11 cellular contexts compared by ENCODE assay signal in genomic region chr14:50676814-50677516, GRCh38. TPM values are rescaled to one million over a fixed set of nuclear protein-coding genes. Genes with fewer than 3 reads are reported as not detected.
DNase-seq lines count a peak whose midpoint lies in the region; ATAC-seq and TF ChIP-seq lines count a peak whose summit lies in the region.
"Had no signal": no experiment of that assay in that cellular context is flagged by ENCODE, and none has a peak within 500 bp of the region (broad histone marks: within the 10 kb centered on the region; RNA-seq: fewer than 3 reads in every experiment).

No MANE protein-coding gene starts in this region.

- BruUV-seq in A673 (replicated peaks; lab: Mats Ljungman, UMichigan) = no TSS peak

- H3K4me1 ChIP-seq in OCI-LY3 (ENCODE audit: low read length) = peaks cover 23% of the 10 kb centered on the region
- H3K4me1 ChIP-seq in lower lobe of right lung = peaks cover 19% of the 10 kb centered on the region
- H3K4me1 ChIP-seq in A673 (ENCODE audit: insufficient read depth, low read length, poor library complexity, severe bottlenecking) = no peaks in the 10 kb centered on the region
- H3K4me1 ChIP-seq: parathyroid adenoma had no signal

- intact Hi-C loops in lower lobe of right lung (cut with DNase I) = no loop called here
- intact Hi-C loops in A673 (cut with micrococcal nuclease; ENCODE audit: unreplicated experiment) = no loop called here

- CTCF ChIA-PET in A673 (lab: Charles Lee) = interaction anchor here (0.5 kb wide), 1 partner anchor 83 kb away, joined by 19 read pairs; no protein-coding TSS in a partner anchor

- H3K9me3 Mint-ChIP-seq in progenitor cell of endocrine pancreas (ENCODE audit: low read depth) = peaks cover 5% of the 10 kb centered on the region

- POLR2A ChIA-PET in A673 (lab: Charles Lee; ENCODE audit: low non-redundant PET) = no interaction called here

- no peak overlapping the region for H3K27ac Mint-ChIP-seq in progenitor cell of endocrine pancreas

- peak overlapping the region; percentile 97 for H3K4me2 ChIP-seq in OCI-LY3 (ENCODE audit: low read length)

- peak overlapping the region; percentile 69 for H3K4me3 ChIP-seq in OCI-LY3 (ENCODE audit: low read length)
- H3K4me3 ChIP-seq in lower lobe of right lung = no peak overlapping the region
- H3K4me3 ChIP-seq in A673 (ENCODE audit: low read depth, low read length, poor library complexity, severe bottlenecking) = no peak overlapping the region

- DNase-seq in CD1c-positive myeloid dendritic cell (ENCODE audit: extremely low spot score) (peak; percentile 27), lower lobe of right lung (no peak), A673 (ENCODE audit: low spot score) (no peak), progenitor cell of endocrine pancreas (ENCODE audit: low spot score, unreplicated experiment) (no peak)
- DNase-seq: activated CD4-positive, alpha-beta T cell treated with anti-CD3 and anti-CD28 coated beads, Interleukin-2, amount 50 U/mL, for 4 hours; NK-92 treated with Interleukin-12 subunit alpha and Interleukin-12 subunit beta, amount 100 ng/mL, for 24 hours had no signal

- H3K27ac ChIP-seq in OCI-LY3 (ENCODE audit: low read length) (peak overlapping the region; percentile 16; the same call in 1 of the 2 replicates), lower lobe of right lung (peak overlapping the region; percentile 18), A673 (ENCODE audit: low read depth, low read length, poor library complexity, severe bottlenecking) (no peak overlapping the region)
- H3K27ac ChIP-seq: parathyroid adenoma had no signal

- H3K27me3 ChIP-seq in OCI-LY3 (ENCODE audit: low read depth, low read length) (no peaks in the 10 kb centered on the region), lower lobe of right lung (ENCODE audit: low read depth) (no peaks in the 10 kb centered on the region), A673 (replicated peaks; ENCODE audit: insufficient read depth, low read depth, low read length, poor library complexity) (no peaks in the 10 kb centered on the region)

- no peaks in the 10 kb centered on the region for H3K79me2 ChIP-seq in OCI-LY3 (ENCODE audit: low read length)
- H3K79me2 ChIP-seq: parathyroid adenoma had no signal

- no peaks in the 10 kb centered on the region for H3K36me3 Mint-ChIP-seq in progenitor cell of endocrine pancreas (ENCODE audit: insufficient read depth)

- peak overlapping the region; percentile 47; the same call in 1 of the 2 replicates for H2AFZ ChIP-seq in OCI-LY3 (ENCODE audit: low read depth, low read length)

- H3K9me3 ChIP-seq in OCI-LY3 (ENCODE audit: insufficient read depth, low read length) = no peaks in the 10 kb centered on the region
- no peaks in the 10 kb centered on the region for H3K9me3 ChIP-seq in lower lobe of right lung
- H3K9me3 ChIP-seq in A673 (ENCODE audit: low read depth, low read length, poor library complexity, severe bottlenecking) = no peaks in the 10 kb centered on the region

- peaks cover 16% of the 10 kb centered on the region for H3K27me3 Mint-ChIP-seq in progenitor cell of endocrine pancreas

- peak overlapping the region; percentile 18; the same call in 1 of the 2 replicates for H3K9ac ChIP-seq in OCI-LY3 (ENCODE audit: low read length)
- H3K9ac ChIP-seq: parathyroid adenoma had no signal

- H3K36me3 ChIP-seq in OCI-LY3 (replicated peaks; ENCODE audit: low read depth, low read length) (no peaks in the 10 kb centered on the region), lower lobe of right lung (no peaks in the 10 kb centered on the region), A673 (ENCODE audit: insufficient read depth, low read length, poor library complexity, severe bottlenecking) (no peaks in the 10 kb centered on the region)

- H3K4me3 Mint-ChIP-seq in progenitor cell of endocrine pancreas (ENCODE audit: low read depth) = no peak overlapping the region

- H4K20me1 ChIP-seq in OCI-LY3 (ENCODE audit: insufficient read depth, low read length) = no peaks in the 10 kb centered on the region

- ATAC-seq in GM21528 (IDR thresholded peaks at IDR 0.05; ENCODE audit: low FRiP score, unreplicated experiment) = peak; percentile 52
- ATAC-seq in lower lobe of right lung = no peak
- no peak for ATAC-seq in HG03025 (IDR thresholded peaks at IDR 0.05; ENCODE audit: low FRiP score, unreplicated experiment)
- no peak for ATAC-seq in GM19328 (IDR thresholded peaks at IDR 0.05; ENCODE audit: unreplicated experiment)

- peaks cover 10% of the 10 kb centered on the region for H3K4me1 Mint-ChIP-seq in progenitor cell of endocrine pancreas (ENCODE audit: low read depth)

- TF ChIP-seq CTCF in OCI-LY3 (IDR thresholded peaks at IDR 0.05; ENCODE audit: low read depth, low read length) (no peak), lower lobe of right lung (IDR thresholded peaks at IDR 0.05) (no peak), A673 (conservative IDR thresholded peaks at IDR 0.05; ENCODE audit: low read depth, low read length) (no peak), progenitor cell of endocrine pancreas (IDR thresholded peaks at IDR 0.05; ENCODE audit: unreplicated experiment) (no peak)

RNA-seq across cellular contexts. Expression of gene SAV1, which starts 8.9 kb away (rescaled TPM):
- total RNA-seq in lower lobe of right lung (39.3 TPM), A673 (2021) (35.2 and 36.5 TPM in 2 replicates), progenitor cell of endocrine pancreas (27.0 and 28.3 TPM in 2 replicates)
